ENCODE assay signal across 9 cellular contexts in genomic region chr1:29121516-29121937, GRCh38. TPM values are rescaled to one million over a fixed set of nuclear protein-coding genes. Genes with fewer than 3 reads are reported as not detected.
DNase-seq lines count a peak whose midpoint lies in the region; ATAC-seq and TF ChIP-seq lines count a peak whose summit lies in the region.
"Had no signal": no experiment of that assay in that cellular context is flagged by ENCODE, and none has a peak within 500 bp of the region (broad histone marks: within the 10 kb centered on the region; RNA-seq: fewer than 3 reads in every experiment).

No MANE protein-coding gene starts in this region.

- DNase-seq in stimulated activated CD4-positive, alpha-beta T cell treated with anti-CD3 and anti-CD28 coated beads, Interleukin-4, amount 100 ng/mL, for 1 hour: peak; percentile 15
- no peak for DNase-seq in stimulated activated CD4-positive, alpha-beta T cell treated with anti-CD3 and anti-CD28 coated beads, Interleukin-2, amount 100 ng/mL, for 48 hours
- no peak for DNase-seq in dorsolateral prefrontal cortex
- no peak for DNase-seq in occipital lobe (lab: John Stamatoyannopoulos, UW)
- no peak for DNase-seq in G401 (ENCODE audit: low spot score)

- intact Hi-C loops in dorsolateral prefrontal cortex (cut with DNase I): no loop called here

- in situ Hi-C loops in G401 (cut with HindIII; ENCODE audit: low sequenced_read_pairs): no loop called here

- ATAC-seq in HG02852 (IDR thresholded peaks at IDR 0.05; ENCODE audit: unreplicated experiment): no peak
- no peak for ATAC-seq in HG02973 (IDR thresholded peaks at IDR 0.05; ENCODE audit: unreplicated experiment)

- H3K4me3 ChIP-seq in dorsolateral prefrontal cortex: peak overlapping the region; percentile 25 to 73 (median 58)
- H3K4me3 ChIP-seq in muscle layer of colon (ENCODE audit: low read depth in 1 of 2, low read length in 2 of 2): peak overlapping the region; percentile 69 to 96

- no peaks in the 10 kb centered on the region for H3K9me3 ChIP-seq in muscle layer of colon (ENCODE audit: low read length)
- H3K9me3 ChIP-seq: adrenal gland had no signal

- peak overlapping the region; percentile 79 for H3K9ac ChIP-seq in muscle layer of colon (ENCODE audit: low read length)

- no peaks in the 10 kb centered on the region for H3K36me3 ChIP-seq in muscle layer of colon (ENCODE audit: insufficient read depth, low read length)
- H3K36me3 ChIP-seq: adrenal gland had no signal

- TF ChIP-seq CTCF in dorsolateral prefrontal cortex (IDR thresholded peaks at IDR 0.05 in 54 of 56, conservative IDR thresholded peaks at IDR 0.05 in 2 of 56; ENCODE audit: low read depth in 1 of 56, partially characterized antibody in 56 of 56): peak in 2 of 56 donors; percentile 2

- H3K27me3 ChIP-seq in dorsolateral prefrontal cortex: peaks cover 0 to 57% (median 27%) of the 10 kb centered on the region in 45 donors
- H3K27me3 ChIP-seq in muscle layer of colon (ENCODE audit: control insufficient read depth in 1 of 2, insufficient read depth in 2 of 2, low read length in 2 of 2): peaks cover 0 to 4% of the 10 kb centered on the region in 2 donors

- H3K27ac ChIP-seq in dorsolateral prefrontal cortex (peak overlapping the region in 14 of 59 donors; percentile 6 to 88 (median 64)), muscle layer of colon (ENCODE audit: low read depth, low read length) (peak overlapping the region; percentile 98)

- H3K4me1 ChIP-seq in muscle layer of colon (ENCODE audit: insufficient read depth, low read length): peaks cover 34% of the 10 kb centered on the region

RNA-seq across cellular contexts. Expression of gene TMEM200B, which starts 2.2 kb away (rescaled TPM):
- total RNA-seq in dorsolateral prefrontal cortex: 1 to 10 TPM in 112 of 120 experiments, under 1 TPM in 8; 0.59 to 5.3 (median 1.9) TPM
- total RNA-seq in occipital lobe: 0.94 TPM
- 18.4 and 21.2 TPM in 2 replicates for total RNA-seq in G401 (2014; rRNA removed; shearing (Covaris generic))
